ENCODE assay signal across 23 cellular contexts in the genomic region with DNA sequence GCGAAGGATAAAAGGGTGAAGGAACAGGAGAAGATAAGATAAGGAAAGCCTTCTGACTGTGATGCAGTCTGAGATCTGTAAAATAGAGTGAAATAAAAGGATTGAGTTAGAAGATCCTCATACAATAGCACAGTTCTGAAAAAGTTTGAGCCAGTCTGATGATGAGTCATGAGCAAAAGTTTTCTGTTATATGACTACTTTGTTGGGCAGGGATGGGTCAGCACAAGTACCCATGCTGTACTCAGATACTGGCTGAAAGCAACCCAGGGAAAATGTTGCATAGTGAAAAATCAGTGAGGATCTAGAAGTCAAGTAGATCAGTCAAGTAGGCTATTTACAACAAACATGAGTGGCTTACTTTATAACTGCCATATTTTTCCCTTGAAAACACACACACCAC.
DNase-seq lines count a peak whose midpoint lies in the region; ATAC-seq and TF ChIP-seq lines count a peak whose summit lies in the region.
"Had no signal": no experiment of that assay in that cellular context is flagged by ENCODE, and none has a peak within 500 bp of the region (broad histone marks: within the 10 kb centered on the region; RNA-seq: fewer than 3 reads in every experiment).

No MANE protein-coding gene starts in this region.

- ATAC-seq in GM23338 = no peak
- ATAC-seq in HG03442 (IDR thresholded peaks at IDR 0.05; ENCODE audit: unreplicated experiment) = no peak
- ATAC-seq in activated CD8-positive, alpha-beta memory T cell treated with anti-CD3 and anti-CD28 coated beads, Interleukin-2, amount 10 ng/mL, durations not matched to agents 7 days and 5 days = no peak
- ATAC-seq: right cardiac atrium, T-helper 17 cell, WTC11 had no signal

- no peaks in the 10 kb centered on the region for H3K36me3 Mint-ChIP-seq in GM23338 (ENCODE audit: low read depth)
- H3K36me3 Mint-ChIP-seq in activated CD8-positive, alpha-beta memory T cell treated with anti-CD3 and anti-CD28 coated beads, Interleukin-2, amount 10 ng/mL, durations not matched to agents 7 days and 5 days = no peaks in the 10 kb centered on the region
- H3K36me3 Mint-ChIP-seq: WTC11 had no signal

- H2AFZ ChIP-seq in GM23338 = no peak overlapping the region

- no peak overlapping the region for H2AK5ac ChIP-seq in mesendoderm (ENCODE audit: low read length)

- TF ChIP-seq CTCF in GM23338 (conservative IDR thresholded peaks at IDR 0.05; ENCODE audit: low read depth in 2 of 2) (no peak), RWPE1 (conservative IDR thresholded peaks at IDR 0.05; ENCODE audit: low read depth) (no peak)

- POLR2A ChIA-PET in RWPE1 (lab: Yijun Ruan, JAX; ENCODE audit: low non-redundant PET) = no interaction called here

- H3K27me3 ChIP-seq in GM23338 (ENCODE audit: insufficient read depth) = no peaks in the 10 kb centered on the region
- H3K27me3 ChIP-seq in mesendoderm (ENCODE audit: insufficient read depth, low read length, poor library complexity) = no peaks in the 10 kb centered on the region
- H3K27me3 ChIP-seq: vagina had no signal

- H4K20me1 ChIP-seq in GM23338 (replicated peaks; ENCODE audit: insufficient read depth) = no peaks in the 10 kb centered on the region

- no peak overlapping the region for H4K8ac ChIP-seq in mesendoderm (ENCODE audit: low read depth, low read length)

- H3K4me1 Mint-ChIP-seq in GM23338 = peaks cover 2% of the 10 kb centered on the region; the same call in 2 of the 3 replicates
- no peaks in the 10 kb centered on the region for H3K4me1 Mint-ChIP-seq in activated CD8-positive, alpha-beta memory T cell treated with anti-CD3 and anti-CD28 coated beads, Interleukin-2, amount 10 ng/mL, durations not matched to agents 7 days and 5 days
- H3K4me1 Mint-ChIP-seq: activated CD4-positive, alpha-beta memory T cell treated with anti-CD3 and anti-CD28 coated beads, Interleukin-2, amount 10 ng/mL, durations not matched to agents 7 days and 5 days; immature natural killer cell; T-helper 17 cell had no signal

- no CpG with 5 or more reads among the region's 1 CpG for WGBS in mesendoderm (ENCODE audit: extremely low coverage, insufficient coverage, low lambda C conversion rate)

- H3K9ac ChIP-seq in mesendoderm (ENCODE audit: low read length) = no peak overlapping the region

- no peaks in the 10 kb centered on the region for H3K9me3 Mint-ChIP-seq in GM23338
- H3K9me3 Mint-ChIP-seq in activated CD8-positive, alpha-beta memory T cell treated with anti-CD3 and anti-CD28 coated beads, Interleukin-2, amount 10 ng/mL, durations not matched to agents 7 days and 5 days (ENCODE audit: low read depth) = peaks cover 7% of the 10 kb centered on the region

- no peak overlapping the region for H3K23ac ChIP-seq in mesendoderm (ENCODE audit: low read length)

- no peak overlapping the region for H4K5ac ChIP-seq in mesendoderm (ENCODE audit: low read length)

- H3K4me3 ChIP-seq in GM23338 (no peak overlapping the region), mesendoderm (ENCODE audit: low read length) (no peak overlapping the region)
- H3K4me3 ChIP-seq: vagina had no signal

- H3F3A ChIP-seq in GM23338 (replicated peaks; ENCODE audit: low read depth) = no peaks in the 10 kb centered on the region

- H3K4me1 ChIP-seq in GM23338 (ENCODE audit: insufficient read depth) = no peaks in the 10 kb centered on the region
- no peaks in the 10 kb centered on the region for H3K4me1 ChIP-seq in mesendoderm (ENCODE audit: control insufficient read depth, low read depth, low read length)
- H3K4me1 ChIP-seq: vagina had no signal

- H3K18ac ChIP-seq in mesendoderm (ENCODE audit: low read length) = no peak overlapping the region

- DNase-seq in GM23338 (ENCODE audit: low spot score) = no peak
- DNase-seq in RWPE1 (ENCODE audit: low spot score) = peak; percentile 13
- DNase-seq in dedifferentiated amniotic fluid mesenchymal stem cell (ENCODE audit: extremely low spot score) = peak; percentile 51
- DNase-seq in mesendoderm = peak; percentile 53
- no peak for DNase-seq in posterior cingulate gyrus
- DNase-seq in activated CD8-positive, alpha-beta memory T cell treated with anti-CD3 and anti-CD28 coated beads, Interleukin-2, amount 10 ng/mL, durations not matched to agents 7 days and 5 days = no peak
- DNase-seq in hepatic stellate cell (ENCODE audit: low spot score) = no peak
- DNase-seq: activated CD4-positive, alpha-beta memory T cell treated with anti-CD3 and anti-CD28 coated beads, Interleukin-2, amount 10 ng/mL, durations not matched to agents 7 days and 5 days; activated naive CD4-positive, alpha-beta T cell treated with anti-CD3 and anti-CD28 coated beads for 36 hours; activated T-cell treated with anti-CD3 and anti-CD28 coated beads, Interleukin-2, amount 50 U/mL, for 1 hour; CD4-positive, alpha-beta T cell; DMS53; head of caudate nucleus; immature natural killer cell; Kasumi-1; NCI-H1417; NCI-H526 treated with DMSO at 0.1 percent for 48 hours; occipital lobe; right cardiac atrium; T-helper 17 cell had no signal

- H3K27me3 Mint-ChIP-seq in GM23338 (ENCODE audit: insufficient read depth, low read depth, poor library complexity) = no peaks in the 10 kb centered on the region
- H3K27me3 Mint-ChIP-seq in activated CD8-positive, alpha-beta memory T cell treated with anti-CD3 and anti-CD28 coated beads, Interleukin-2, amount 10 ng/mL, durations not matched to agents 7 days and 5 days = no peaks in the 10 kb centered on the region
- H3K27me3 Mint-ChIP-seq: activated CD4-positive, alpha-beta memory T cell treated with anti-CD3 and anti-CD28 coated beads, Interleukin-2, amount 10 ng/mL, durations not matched to agents 7 days and 5 days; CD4-positive, alpha-beta T cell; T-helper 17 cell had no signal

- no peak overlapping the region for H3K4me2 ChIP-seq in GM23338
- H3K4me2 ChIP-seq in mesendoderm (ENCODE audit: low read length) = no peak overlapping the region

- peaks cover 20% of the 10 kb centered on the region for H3K9me2 ChIP-seq in GM23338 (ENCODE audit: insufficient read depth)

- H3K79me1 ChIP-seq in mesendoderm (ENCODE audit: low read length) = no peaks in the 10 kb centered on the region

- H3K4ac ChIP-seq in mesendoderm (ENCODE audit: low read depth, low read length) = no peak overlapping the region

- H2BK120ac ChIP-seq in mesendoderm (ENCODE audit: low read depth, low read length) = no peak overlapping the region

- H3K79me2 ChIP-seq in GM23338 (replicated peaks; ENCODE audit: insufficient read depth) (no peaks in the 10 kb centered on the region), mesendoderm (ENCODE audit: control insufficient read depth, insufficient read depth, low read length) (no peaks in the 10 kb centered on the region)

- no peak overlapping the region for H3K56ac ChIP-seq in mesendoderm (ENCODE audit: low read length)

- H2BK15ac ChIP-seq in mesendoderm (replicated peaks; ENCODE audit: low read depth) = no peak overlapping the region

- intact Hi-C loops in posterior cingulate gyrus (cut with DNase I) = no loop called here

- peak overlapping the region; percentile 19; the same call in 1 of the 2 replicates for H3K27ac Mint-ChIP-seq in GM23338
- H3K27ac Mint-ChIP-seq in activated CD8-positive, alpha-beta memory T cell treated with anti-CD3 and anti-CD28 coated beads, Interleukin-2, amount 10 ng/mL, durations not matched to agents 7 days and 5 days = no peak overlapping the region
- H3K27ac Mint-ChIP-seq: activated CD4-positive, alpha-beta memory T cell treated with anti-CD3 and anti-CD28 coated beads, Interleukin-2, amount 10 ng/mL, durations not matched to agents 7 days and 5 days; activated naive CD4-positive, alpha-beta T cell treated with anti-CD3 and anti-CD28 coated beads for 36 hours; CD4-positive, alpha-beta T cell; immature natural killer cell; T-helper 17 cell; WTC11 had no signal

- no peak overlapping the region for H3K4me3 Mint-ChIP-seq in GM23338
- no peak overlapping the region for H3K4me3 Mint-ChIP-seq in activated CD8-positive, alpha-beta memory T cell treated with anti-CD3 and anti-CD28 coated beads, Interleukin-2, amount 10 ng/mL, durations not matched to agents 7 days and 5 days
- H3K4me3 Mint-ChIP-seq: activated CD4-positive, alpha-beta memory T cell treated with anti-CD3 and anti-CD28 coated beads, Interleukin-2, amount 10 ng/mL, durations not matched to agents 7 days and 5 days; activated naive CD4-positive, alpha-beta T cell treated with anti-CD3 and anti-CD28 coated beads for 36 hours; CD4-positive, alpha-beta T cell; immature natural killer cell; T-helper 17 cell; WTC11 had no signal

- H3K27ac ChIP-seq in GM23338 (ENCODE audit: low read depth) (no peak overlapping the region), RWPE1 (no peak overlapping the region), mesendoderm (ENCODE audit: low read depth, low read length) (no peak overlapping the region)
- H3K27ac ChIP-seq: vagina had no signal

- CTCF ChIA-PET in RWPE1 (lab: Yijun Ruan, JAX) = no interaction called here
- CTCF ChIA-PET in activated CD8-positive, alpha-beta memory T cell treated with anti-CD3 and anti-CD28 coated beads, Interleukin-2, amount 10 ng/mL, durations not matched to agents 7 days and 5 days (lab: Charles Lee) = no interaction called here

- H3K36me3 ChIP-seq in GM23338 (ENCODE audit: insufficient read depth) (no peaks in the 10 kb centered on the region), mesendoderm (ENCODE audit: control insufficient read depth, insufficient read depth, low read length) (no peaks in the 10 kb centered on the region)
- H3K36me3 ChIP-seq: vagina had no signal

- no peak overlapping the region for H2BK5ac ChIP-seq in mesendoderm (ENCODE audit: low read length)

TF ChIP-seq in GM23338, 12 proteins besides CTCF, POLR2A, EP300 and RAD21:
- TF ChIP-seq JUNB (IDR thresholded peaks at IDR 0.05; ENCODE audit: unreplicated experiment) = no peak
- TF ChIP-seq, protein P1, sequence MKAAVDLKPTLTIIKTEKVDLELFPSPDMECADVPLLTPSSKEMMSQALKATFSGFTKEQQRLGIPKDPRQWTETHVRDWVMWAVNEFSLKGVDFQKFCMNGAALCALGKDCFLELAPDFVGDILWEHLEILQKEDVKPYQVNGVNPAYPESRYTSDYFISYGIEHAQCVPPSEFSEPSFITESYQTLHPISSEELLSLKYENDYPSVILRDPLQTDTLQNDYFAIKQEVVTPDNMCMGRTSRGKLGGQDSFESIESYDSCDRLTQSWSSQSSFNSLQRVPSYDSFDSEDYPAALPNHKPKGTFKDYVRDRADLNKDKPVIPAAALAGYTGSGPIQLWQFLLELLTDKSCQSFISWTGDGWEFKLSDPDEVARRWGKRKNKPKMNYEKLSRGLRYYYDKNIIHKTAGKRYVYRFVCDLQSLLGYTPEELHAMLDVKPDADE (IDR thresholded peaks at IDR 0.05) = no peak

Comparison
In these comparisons a context has a peak if more than half of its experiments do, and no peak if none do; other contexts are left out.
1. DNase-seq: peak in RWPE1 (single experiment), dedifferentiated amniotic fluid mesenchymal stem cell (single experiment) and mesendoderm (single experiment); none in GM23338 (single experiment), posterior cingulate gyrus (0 of 10), activated CD8-positive, alpha-beta memory T cell treated with anti-CD3 and anti-CD28 coated beads, Interleukin-2, amount 10 ng/mL, durations not matched to agents 7 days and 5 days (single experiment) and hepatic stellate cell (single experiment).